Comparison of ENCODE assay signal across 13 cellular contexts in genomic region chr14:100536721-100537700, GRCh38. TPM values are rescaled to one million over a fixed set of nuclear protein-coding genes. Genes with fewer than 3 reads are reported as not detected.
DNase-seq lines count a peak whose midpoint lies in the region; ATAC-seq, FAIRE-seq and TF ChIP-seq lines count a peak whose summit lies in the region.
"Had no signal": no experiment of that assay in that cellular context is flagged by ENCODE, and none has a peak within 500 bp of the region (broad histone marks: within the 10 kb centered on the region; RNA-seq: fewer than 3 reads in every experiment).

No MANE protein-coding gene starts in this region.

- WGBS in right lobe of liver (ENCODE audit: insufficient coverage, low coverage, low lambda C conversion rate, missing lambda C conversion rate), result 92% methylated on average over 30 of the region's 38 CpGs
- 45% methylated on average over 35 of the region's 38 CpGs for WGBS in HepG2 (ENCODE audit: low lambda C conversion rate)
- 93% methylated on average over 32 of the region's 38 CpGs; no CpG with 5 or more reads in 1 of the 2 experiments for WGBS in H1 (ENCODE audit: extremely low coverage in 1 of 2, insufficient coverage in 1 of 2, insufficient read length in 1 of 2, insufficient replicate concordance in 2 of 2, low coverage in 1 of 2, low lambda C conversion rate in 2 of 2, missing lambda C conversion rate in 1 of 2), 2 experiments
- WGBS in small intestine, 3 donors, result 89 to 92% (median 90%) methylated on average over 38 of the region's 38 CpGs

- no peak overlapping the region for H2BK5ac ChIP-seq in H1 (ENCODE audit: low read depth, low read length)

- H3K79me1 ChIP-seq in H1 (ENCODE audit: low read depth, low read length), result no peaks in the 10 kb centered on the region

- H3K27me3 ChIP-seq in right lobe of liver, result no peaks in the 10 kb centered on the region
- H3K27me3 ChIP-seq in HepG2 (ENCODE audit: control insufficient read depth in 1 of 2, insufficient read depth in 2 of 2, low read length in 2 of 2), result peaks cover 3 to 19% of the 10 kb centered on the region in 2 experiments; a peak in 3 of 5 replicates
- no peaks in the 10 kb centered on the region for H3K27me3 ChIP-seq in H1 (replicated peaks in 1 of 4; ENCODE audit: control insufficient read depth in 3 of 4, extremely low read depth in 1 of 4, insufficient read depth in 3 of 4, low read length in 3 of 4)
- no peaks in the 10 kb centered on the region for H3K27me3 ChIP-seq in small intestine (ENCODE audit: control insufficient read depth in 2 of 2, insufficient read depth in 2 of 2, low read length in 2 of 2)
- H3K27me3 ChIP-seq: SJSA1, upper lobe of left lung had no signal

- FAIRE-seq in HepG2 (lab: Jason Lieb, UNC), result no peak
- FAIRE-seq in H1 (lab: Jason Lieb, UNC), result no peak
- no peak for FAIRE-seq in small intestine (lab: Jason Lieb, UNC)
- FAIRE-seq: G401.6 had no signal

- H4K91ac ChIP-seq in H1 (replicated peaks; ENCODE audit: insufficient read length, low read length), result no peak overlapping the region

- H4K20me1 ChIP-seq in HepG2 (ENCODE audit: insufficient read depth, low read length) (no peaks in the 10 kb centered on the region), H1 (replicated peaks in 1 of 2; ENCODE audit: control insufficient read depth in 1 of 2, insufficient read depth in 2 of 2, low read length in 2 of 2) (no peaks in the 10 kb centered on the region)

- no peak overlapping the region for H3K27ac ChIP-seq in right lobe of liver
- H3K27ac ChIP-seq in HepG2 (ENCODE audit: extremely low read length, insufficient read depth, low read length), result no peak overlapping the region
- H3K27ac ChIP-seq in H1 (ENCODE audit: low read depth, low read length), result no peak overlapping the region
- no peak overlapping the region for H3K27ac ChIP-seq in small intestine (ENCODE audit: low read depth in 1 of 2, low read length in 1 of 2)
- H3K27ac ChIP-seq: SJSA1, upper lobe of left lung had no signal

- POLR2A ChIA-PET in HepG2 (lab: Yijun Ruan, JAX), result no interaction called here
- POLR2A ChIA-PET in H1 (lab: Charles Lee; ENCODE audit: partially characterized antibody), result no interaction called here

- H3K4me1 Mint-ChIP-seq in activated CD4-positive, alpha-beta T cell treated with anti-CD3 and anti-CD28 coated beads, Interleukin-2, amount 10 ng/mL, durations not matched to agents 24 days and 14 days, result peaks cover 3% of the 10 kb centered on the region

- no TSS peak for BruUV-seq in HepG2 (replicated peaks; lab: Mats Ljungman, UMichigan)

- DNase-seq in right lobe of liver (peak; percentile 8 to 38 (median 31)), HepG2 (ENCODE audit: low spot score) (no peak), H1 (ENCODE audit: low read depth in 1 of 2, low spot score in 2 of 2) (peak in 1 of 2 experiments; percentile 45), mucosa of descending colon (peak in 2 of 3 donors; percentile 24 to 32), small intestine (no peak)
- no peak for DNase-seq in activated CD4-positive, alpha-beta T cell treated with anti-CD3 and anti-CD28 coated beads, Interleukin-2, amount 10 ng/mL, durations not matched to agents 24 days and 14 days
- DNase-seq: AML-193, NCI-H748 treated with DMSO at 0.1 percent for 48 hours had no signal

- H3K4me2 ChIP-seq in HepG2 (ENCODE audit: low read depth, low read length) (no peak overlapping the region), H1 (ENCODE audit: insufficient read depth in 1 of 2, low read depth in 2 of 2, low read length in 2 of 2) (no peak overlapping the region)

- H3K9me3 Mint-ChIP-seq in activated CD4-positive, alpha-beta T cell treated with anti-CD3 and anti-CD28 coated beads, Interleukin-2, amount 10 ng/mL, durations not matched to agents 24 days and 14 days, result no peaks in the 10 kb centered on the region

- no peak overlapping the region for H2BK120ac ChIP-seq in H1 (replicated peaks; ENCODE audit: low read depth, low read length)

- H4K8ac ChIP-seq in H1 (ENCODE audit: extremely low read depth, insufficient read depth, low read length), result peak overlapping the region; percentile 62; the same call in 1 of the 2 replicates

- ATAC-seq in right lobe of liver (no peak), HepG2 (no peak), mucosa of descending colon (no peak), GM19023 (IDR thresholded peaks at IDR 0.05; ENCODE audit: unreplicated experiment) (no peak), GM21717 (IDR thresholded peaks at IDR 0.05; ENCODE audit: unreplicated experiment) (no peak)

- H2BK20ac ChIP-seq in H1 (ENCODE audit: low read length), result no peak overlapping the region

- H3K4me1 ChIP-seq in right lobe of liver (peaks cover 0 to 26% (median 9%) of the 10 kb centered on the region in 4 donors), HepG2 (ENCODE audit: insufficient read depth, low read length) (peaks cover 21% of the 10 kb centered on the region), H1 (replicated peaks in 1 of 4; ENCODE audit: control insufficient read depth in 3 of 4, insufficient read depth in 4 of 4, low read length in 3 of 4) (peaks cover 0 to 10% (median 0%) of the 10 kb centered on the region in 4 experiments; a peak in 1 of 7 replicates), mucosa of descending colon (ENCODE audit: low read depth) (peaks cover 3% of the 10 kb centered on the region), small intestine (ENCODE audit: control insufficient read depth in 2 of 2, insufficient read depth in 1 of 2, low read depth in 1 of 2, low read length in 1 of 2) (no peaks in the 10 kb centered on the region)
- H3K4me1 ChIP-seq: SJSA1 had no signal

- no peak overlapping the region for H3K14ac ChIP-seq in H1 (ENCODE audit: insufficient read length)

- H2BK12ac ChIP-seq in H1 (ENCODE audit: low read depth, low read length), result no peak overlapping the region

- no peak overlapping the region for H3K18ac ChIP-seq in H1 (ENCODE audit: extremely low read depth, low read length)

- CTCF ChIA-PET in HepG2 (lab: Yijun Ruan, JAX; ENCODE audit: low intra/inter-chr PET ratio, low total read pairs), result no interaction called here
- CTCF ChIA-PET in H1 (lab: Charles Lee; ENCODE audit: partially characterized antibody), result interaction anchor here (0.8 to 6.3 kb wide), 8 partner anchors 13 to 158 kb away, joined by 3 to 57 read pairs (median 4); no protein-coding TSS in a partner anchor

- H3K27ac Mint-ChIP-seq in activated CD4-positive, alpha-beta T cell treated with anti-CD3 and anti-CD28 coated beads, Interleukin-2, amount 10 ng/mL, durations not matched to agents 24 days and 14 days, result no peak overlapping the region

- H3K4me3 ChIP-seq in right lobe of liver, result no peak overlapping the region
- no peak overlapping the region for H3K4me3 ChIP-seq in HepG2 (replicated peaks in 1 of 3; ENCODE audit: insufficient read depth in 1 of 3, low read depth in 2 of 3, low read length in 3 of 3)
- H3K4me3 ChIP-seq in H1 (ENCODE audit: extremely low read depth in 1 of 4, insufficient read depth in 2 of 4, low read depth in 3 of 4, low read length in 4 of 4), result no peak overlapping the region
- H3K4me3 ChIP-seq in mucosa of descending colon, result no peak overlapping the region
- no peak overlapping the region for H3K4me3 ChIP-seq in small intestine (ENCODE audit: low read depth in 1 of 2, low read length in 2 of 2)
- H3K4me3 ChIP-seq: SJSA1, upper lobe of left lung had no signal

- in situ Hi-C loops in HepG2 (cut with HindIII; ENCODE audit: extremely low pct_ligation_motif_present, low pct_unique_long_range_greater_than_20kb), result no loop called here

- no peak overlapping the region for H3K56ac ChIP-seq in H1 (replicated peaks; ENCODE audit: insufficient read length, low read depth, low read length)

- no peaks in the 10 kb centered on the region for H3K23me2 ChIP-seq in H1 (ENCODE audit: low read depth, low read length)

- H3K4ac ChIP-seq in H1 (replicated peaks; ENCODE audit: insufficient read length, low read depth, low read length), result no peak overlapping the region

- no peaks in the 10 kb centered on the region for H3K36me3 Mint-ChIP-seq in activated CD4-positive, alpha-beta T cell treated with anti-CD3 and anti-CD28 coated beads, Interleukin-2, amount 10 ng/mL, durations not matched to agents 24 days and 14 days (ENCODE audit: low read depth)

- H3K9me3 ChIP-seq in right lobe of liver (no peaks in the 10 kb centered on the region), HepG2 (ENCODE audit: low read length) (no peaks in the 10 kb centered on the region), H1 (ENCODE audit: insufficient read depth in 2 of 2, low read depth in 1 of 2, low read length in 1 of 2) (no peaks in the 10 kb centered on the region), mucosa of descending colon (no peaks in the 10 kb centered on the region), small intestine (ENCODE audit: control insufficient read depth, low read depth) (no peaks in the 10 kb centered on the region)
- H3K9me3 ChIP-seq: SJSA1, upper lobe of left lung had no signal

- H3K27me3 Mint-ChIP-seq in activated CD4-positive, alpha-beta T cell treated with anti-CD3 and anti-CD28 coated beads, Interleukin-2, amount 10 ng/mL, durations not matched to agents 24 days and 14 days, result no peaks in the 10 kb centered on the region

- no peak for TF ChIP-seq CTCF in right lobe of liver (IDR thresholded peaks at IDR 0.05)
- no peak for TF ChIP-seq CTCF in HepG2 (CRISPR knock-in tag; IDR thresholded peaks at IDR 0.05)
- TF ChIP-seq CTCF in H1 (IDR thresholded peaks at IDR 0.05; ENCODE audit: control extremely low read depth in 1 of 3, insufficient read depth in 1 of 3, low read depth in 1 of 3, low read length in 3 of 3), result no peak
- TF ChIP-seq CTCF in mucosa of descending colon (IDR thresholded peaks at IDR 0.05), result no peak

- H3K23ac ChIP-seq in H1 (ENCODE audit: insufficient read length), result no peak overlapping the region

- TF ChIP-seq EP300 in HepG2 (IDR thresholded peaks at IDR 0.05; ENCODE audit: low read depth in 2 of 2, low read length in 2 of 2) (no peak), HepG2 (CRISPR knock-in tag; IDR thresholded peaks at IDR 0.05; ENCODE audit: borderline replicate concordance) (no peak), H1 (IDR thresholded peaks at IDR 0.05; ENCODE audit: borderline replicate concordance in 1 of 2, low read depth in 2 of 2, low read length in 2 of 2) (no peak)

- H4K5ac ChIP-seq in H1 (ENCODE audit: insufficient read length, low read depth, low read length), result no peak overlapping the region

- TF ChIP-seq POLR2A in right lobe of liver (IDR thresholded peaks at IDR 0.05) (no peak), HepG2 (IDR thresholded peaks at IDR 0.05; ENCODE audit: insufficient read depth in 1 of 2, low read depth in 2 of 2, low read length in 2 of 2) (no peak), H1 (IDR thresholded peaks at IDR 0.05; ENCODE audit: control extremely low read depth in 1 of 2, low read depth in 2 of 2, low read length in 2 of 2) (no peak)

- TF ChIP-seq RAD21 in HepG2 (CRISPR knock-in tag; IDR thresholded peaks at IDR 0.05) (no peak), H1 (IDR thresholded peaks at IDR 0.05 in 1 of 2, conservative IDR thresholded peaks at IDR 0.05 in 1 of 2; ENCODE audit: low read depth in 2 of 2, low read length in 2 of 2) (no peak)

- H3K4me3 Mint-ChIP-seq in activated CD4-positive, alpha-beta T cell treated with anti-CD3 and anti-CD28 coated beads, Interleukin-2, amount 10 ng/mL, durations not matched to agents 24 days and 14 days, result no peak overlapping the region

- H3K79me2 ChIP-seq in HepG2 (ENCODE audit: insufficient read depth, low read length), result no peaks in the 10 kb centered on the region
- H3K79me2 ChIP-seq in H1 (ENCODE audit: control insufficient read depth in 1 of 2, insufficient read depth in 2 of 2, low read length in 2 of 2), result no peaks in the 10 kb centered on the region

- intact Hi-C loops in right lobe of liver (cut with DNase I), result loop anchor here in 1 of 2 donors (10.0 kb wide), 1 partner anchor 118 kb away; no protein-coding TSS in a partner anchor
- intact Hi-C loops in HepG2 (cut with micrococcal nuclease; ENCODE audit: unreplicated experiment), result no loop called here
- intact Hi-C loops in mucosa of descending colon (cut with DNase I, micrococcal nuclease), result no loop called here
- intact Hi-C loops in activated CD4-positive, alpha-beta T cell treated with anti-CD3 and anti-CD28 coated beads, Interleukin-2, amount 10 ng/mL, durations not matched to agents 24 days and 14 days (cut with micrococcal nuclease), result no loop called here

- no peak overlapping the region for H2AK5ac ChIP-seq in H1 (ENCODE audit: low read depth, low read length)

- H3K9ac ChIP-seq in HepG2 (ENCODE audit: insufficient read depth, low read depth, low read length), result no peak overlapping the region
- H3K9ac ChIP-seq in H1 (replicated peaks in 1 of 4; ENCODE audit: extremely low read depth in 1 of 4, low read depth in 3 of 4, low read length in 3 of 4), result no peak overlapping the region

- no peak overlapping the region for H2BK15ac ChIP-seq in H1 (ENCODE audit: low read length)

- no peak overlapping the region for H2AFZ ChIP-seq in HepG2 (ENCODE audit: low read length)
- H2AFZ ChIP-seq in H1 (ENCODE audit: low read length), result no peak overlapping the region

- H3K36me3 ChIP-seq in right lobe of liver, result no peaks in the 10 kb centered on the region
- H3K36me3 ChIP-seq in HepG2 (replicated peaks in 1 of 2; ENCODE audit: control insufficient read depth in 1 of 2, insufficient read depth in 2 of 2, low read length in 2 of 2), result no peaks in the 10 kb centered on the region
- H3K36me3 ChIP-seq in H1 (ENCODE audit: control insufficient read depth in 2 of 4, insufficient read depth in 4 of 4, low read length in 3 of 4), result no peaks in the 10 kb centered on the region
- H3K36me3 ChIP-seq in mucosa of descending colon (ENCODE audit: low read depth), result no peaks in the 10 kb centered on the region
- no peaks in the 10 kb centered on the region for H3K36me3 ChIP-seq in small intestine (ENCODE audit: control insufficient read depth in 2 of 2, insufficient read depth in 2 of 2, low read length in 2 of 2)
- H3K36me3 ChIP-seq: SJSA1, upper lobe of left lung had no signal

RNA-seq across cellular contexts. Expression of gene BEGAIN, which starts 50.2 kb away (rescaled TPM):
- total RNA-seq in right lobe of liver (under 1 TPM; 0.12 to 0.61 (median 0.34) TPM), HepG2 (2016; rRNA removed; fragmentation: Illumina TruSeq; extraction: Trizol) (not detected in 2 replicates), mucosa of descending colon (1 to 10 TPM in 2 of 3 donors, under 1 TPM in 1; 0.75 to 2.5 (median 1.1) TPM)
- not detected in 2 replicates for total RNA-seq in HepG2 (2016; cell fraction: cytosol; rRNA removed; fragmentation: Illumina TruSeq; extraction: Trizol; ENCODE audit: low read depth)
- not detected in 2 replicates for total RNA-seq in HepG2 (2016; cell fraction: insoluble cytoplasmic fraction; rRNA removed; fragmentation: Illumina TruSeq; extraction: Trizol)
- not detected in 2 replicates for total RNA-seq in HepG2 (2016; cell fraction: membrane; rRNA removed; fragmentation: Illumina TruSeq; extraction: Trizol)
- total RNA-seq in HepG2 (2016; cell fraction: nucleus; rRNA removed; fragmentation: Illumina TruSeq; extraction: Trizol), result not detected in 2 replicates
- polyA plus RNA-seq in HepG2 (2011; rRNA removed) (not detected in 2 replicates), H1 (2011; rRNA removed) (2.9 and 3.7 TPM in 2 replicates), small intestine (10 to 100 TPM in 1 of 3 donors, 1 to 10 TPM in 2; 1.3 to 13.5 (median 7.4) TPM)
- not detected in 2 replicates for polyA plus RNA-seq in HepG2 (2011; cell fraction: cytosol; rRNA removed)
- polyA plus RNA-seq in HepG2 (2011; cell fraction: nucleus; rRNA removed), result not detected in 2 replicates
- polyA plus RNA-seq in HepG2 (2012), result not detected in 2 replicates
- not detected in 2 replicates for polyA plus RNA-seq in HepG2 (2016; cell fraction: cytosol; fragmentation: Illumina TruSeq; extraction: Trizol; ENCODE audit: low read depth)
- not detected in 2 replicates for polyA plus RNA-seq in HepG2 (2016; cell fraction: insoluble cytoplasmic fraction; fragmentation: Illumina TruSeq; extraction: Trizol; ENCODE audit: low read depth)
- polyA plus RNA-seq in HepG2 (2016; cell fraction: membrane; fragmentation: Illumina TruSeq; extraction: Trizol; ENCODE audit: low read depth), result not detected in 2 replicates
- not detected in 2 replicates for polyA plus RNA-seq in HepG2 (2016; cell fraction: nucleus; fragmentation: Illumina TruSeq; extraction: Trizol; ENCODE audit: insufficient read depth, low read depth)
- 39.7 TPM in 1 of 2 replicates, not detected in the other for polyA minus RNA-seq in HepG2 (2011; rRNA and poly(A)+ RNA removed; ENCODE audit: low replicate concordance)
- 0.20 TPM in 1 of 2 replicates, not detected in the other for polyA minus RNA-seq in HepG2 (2011; cell fraction: cytosol; rRNA and poly(A)+ RNA removed)
- 0.26 TPM in 1 of 2 replicates, not detected in the other for polyA minus RNA-seq in HepG2 (2011; cell fraction: nucleus; rRNA and poly(A)+ RNA removed)
- 2.1 and 3.0 TPM in 2 replicates for total RNA-seq in H1 (2021; fragmentation: NEBNext Ultra II Directional; extraction: Animal tissue kit (Norgen Biotek cat#: 25700))
- 2.7 TPM for polyA plus RNA-seq in H1 (2011; cell fraction: cytosol; rRNA removed)
- 5.0 TPM for polyA plus RNA-seq in H1 (2011; cell fraction: nucleus; rRNA removed)
- polyA plus RNA-seq in H1 (2012, experiment 1 of 2), result 2.0 to 3.5 TPM (median 2.7 TPM) in 4 replicates
- polyA plus RNA-seq in H1 (2012, experiment 2 of 2), result 1.5 TPM
- 1.6 TPM for polyA plus RNA-seq in H1 (2013, experiment 1 of 2)
- 1.8 TPM for polyA plus RNA-seq in H1 (2013, experiment 2 of 2)
- polyA minus RNA-seq in H1 (2011; rRNA and poly(A)+ RNA removed), result 1.0 and 1.7 TPM in 2 replicates
- polyA minus RNA-seq in H1 (2011; cell fraction: cytosol; rRNA and poly(A)+ RNA removed), result 1.4 TPM
- polyA minus RNA-seq in H1 (2011; cell fraction: nucleus; rRNA and poly(A)+ RNA removed), result 1.9 TPM
- 3.0 and 4.8 TPM in 2 replicates for total RNA-seq in activated CD4-positive, alpha-beta T cell treated with anti-CD3 and anti-CD28 coated beads, Interleukin-2, amount 10 ng/mL, durations not matched to agents 24 days and 14 days
- total RNA-seq: SJSA1 had no signal

Comparison
In these comparisons a context has a peak if more than half of its experiments do, and no peak if none do; other contexts are left out.
1. DNase-seq: peak in right lobe of liver (3 of 3) and mucosa of descending colon (2 of 3); none in HepG2 (single experiment), small intestine (single experiment) and activated CD4-positive, alpha-beta T cell treated with anti-CD3 and anti-CD28 coated beads, Interleukin-2, amount 10 ng/mL, durations not matched to agents 24 days and 14 days (single experiment).